In the genomic region with DNA sequence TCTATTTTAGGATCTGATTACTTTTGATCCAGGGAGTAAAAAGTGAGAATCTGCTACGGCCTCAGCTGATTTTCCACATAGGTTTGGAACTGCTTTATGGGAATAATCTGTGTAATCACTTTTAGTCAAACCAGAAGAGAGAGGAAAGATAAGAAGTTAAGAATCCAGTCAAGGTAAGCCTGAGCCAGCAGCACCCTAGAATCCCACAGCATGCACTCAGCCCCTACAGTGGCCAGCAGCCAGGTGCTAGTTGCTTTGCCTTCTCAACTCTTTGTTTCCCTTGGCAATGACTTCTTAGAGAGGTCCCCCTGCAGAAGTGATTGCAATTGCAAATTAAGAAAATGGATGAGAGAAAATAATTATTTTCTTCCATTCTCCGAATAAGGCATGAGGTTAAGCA, we compare ENCODE assay signal across 23 cellular contexts. TPM values are rescaled to one million over a fixed set of nuclear protein-coding genes. Genes with fewer than 3 reads are reported as not detected.
A peak's percentile ranks its signal among the peaks of the same experiment; 100 is the strongest.
DNase-seq lines count a peak whose midpoint lies in the region; ATAC-seq and TF ChIP-seq lines count a peak whose summit lies in the region.
"Had no signal": no experiment of that assay in that cellular context is flagged by ENCODE, and none has a peak within 500 bp of the region (broad histone marks: within the 10 kb centered on the region; RNA-seq: fewer than 3 reads in every experiment).

No MANE protein-coding gene starts in this region.

- no peak overlapping the region for H3K4me2 ChIP-seq in H9 (ENCODE audit: insufficient read depth, insufficient read length, low read length)
- no peak overlapping the region for H3K4me2 ChIP-seq in SK-N-SH
- H3K4me2 ChIP-seq: A549 had no signal

- no peaks in the 10 kb centered on the region for H3K79me2 ChIP-seq in H9 (ENCODE audit: insufficient read depth, low read length)
- H3K79me2 ChIP-seq in SK-N-SH (ENCODE audit: insufficient read depth) = no peaks in the 10 kb centered on the region

- no peak overlapping the region for H3K4me3 ChIP-seq in endodermal cell (ENCODE audit: low read length)
- no peak overlapping the region for H3K4me3 ChIP-seq in SK-N-SH (ENCODE audit: low read depth in 2 of 2, low read length in 1 of 2)
- H3K4me3 ChIP-seq: A549, GM12878 had no signal

- H3K9me3 ChIP-seq in H9 (ENCODE audit: control insufficient read depth, low read depth, low read length) (no peaks in the 10 kb centered on the region), endodermal cell (ENCODE audit: control insufficient read depth, low read length) (peaks cover 9% of the 10 kb centered on the region), SK-N-SH (no peaks in the 10 kb centered on the region)

- H3K4me3 Mint-ChIP-seq in H9 (no peak overlapping the region), endodermal cell (no peak overlapping the region), nephron (no peak overlapping the region)
- H3K4me3 Mint-ChIP-seq: CD4-positive, alpha-beta T cell; IgD-negative memory B cell had no signal

- no peaks in the 10 kb centered on the region for H3K23me2 ChIP-seq in H9 (ENCODE audit: insufficient read length, low read depth, low read length, poor library complexity, severe bottlenecking)

- H4K20me1 ChIP-seq in H9 (ENCODE audit: control insufficient read depth, insufficient read depth, insufficient read length) = no peaks in the 10 kb centered on the region
- H4K20me1 ChIP-seq in SK-N-SH (ENCODE audit: insufficient read depth) = no peaks in the 10 kb centered on the region

- peaks cover 2 to 14% of the 10 kb centered on the region in 2 experiments; a peak in 4 of 5 replicates for H3K9me3 Mint-ChIP-seq in H9
- peaks cover 5% of the 10 kb centered on the region for H3K9me3 Mint-ChIP-seq in endodermal cell
- H3K9me3 Mint-ChIP-seq in nephron = peaks cover 10% of the 10 kb centered on the region
- H3K9me3 Mint-ChIP-seq: CD4-positive, alpha-beta T cell had no signal

- POLR2A ChIA-PET in SK-N-SH (lab: Yijun Ruan, JAX) = no interaction called here

- no peak overlapping the region for H3K23ac ChIP-seq in H9 (ENCODE audit: insufficient read length, low read depth, low read length)

- H3F3A ChIP-seq in SK-N-SH (replicated peaks; ENCODE audit: insufficient read depth) = no peaks in the 10 kb centered on the region

- CTCF ChIA-PET in SK-N-SH (lab: Yijun Ruan, JAX) = no interaction called here

- H3K27ac Mint-ChIP-seq in H9 = peak overlapping the region in 2 of 3 experiments; percentile 56 to 77; a peak in 2 of 7 replicates
- no peak overlapping the region for H3K27ac Mint-ChIP-seq in endodermal cell
- H3K27ac Mint-ChIP-seq in nephron = peak overlapping the region in 2 of 3 experiments; percentile 46 to 78
- H3K27ac Mint-ChIP-seq: CD4-positive, alpha-beta T cell; IgD-negative memory B cell had no signal

- no peaks in the 10 kb centered on the region; a peak in 2 of 7 replicates for H3K36me3 Mint-ChIP-seq in H9 (ENCODE audit: insufficient read depth in 1 of 3, low read depth in 3 of 3)
- H3K36me3 Mint-ChIP-seq in endodermal cell (ENCODE audit: low read depth) = no peaks in the 10 kb centered on the region
- H3K36me3 Mint-ChIP-seq in nephron (ENCODE audit: low read depth) = no peaks in the 10 kb centered on the region
- H3K36me3 Mint-ChIP-seq: IgD-negative memory B cell had no signal

- peak; percentile 3 for DNase-seq in DMS79 (lab: John Stamatoyannopoulos, UW)
- DNase-seq in H9 = no peak
- peak; percentile 66 for DNase-seq in endodermal cell
- DNase-seq in stimulated activated naive CD4-positive, alpha-beta T cell treated with Interleukin-2 at 50 U/mL for 16 hours (lab: John Stamatoyannopoulos, UW) = no peak
- DNase-seq in SK-N-SH = no peak
- DNase-seq: Caco-2; CD4-positive, alpha-beta T cell; DMS153; Karpas-422; NCI-H1048; NCI-H1436 treated with DMSO at 0.1 percent for 48 hours; NCI-H2081 treated with DMSO at 0.1 percent for 48 hours; NCI-H510A; NCI-H82; PC-3; RPMI8226; SIG-M5 had no signal

- no peak overlapping the region for H4K8ac ChIP-seq in H9 (replicated peaks; ENCODE audit: insufficient read length, low read depth, low read length)

- H3K18ac ChIP-seq in H9 (ENCODE audit: insufficient read length, low read depth, low read length) = no peak overlapping the region

- TF ChIP-seq RAD21 in SK-N-SH (IDR thresholded peaks at IDR 0.05; ENCODE audit: low read length) = no peak

- H3K27me3 ChIP-seq in H9 (ENCODE audit: insufficient read depth, low read length) = no peaks in the 10 kb centered on the region
- H3K27me3 ChIP-seq in endodermal cell (ENCODE audit: control insufficient read depth, insufficient read depth, low read length, poor library complexity, severe bottlenecking) = no peaks in the 10 kb centered on the region
- H3K27me3 ChIP-seq in SK-N-SH (ENCODE audit: insufficient read depth) = no peaks in the 10 kb centered on the region; the same call in 1 of the 2 replicates

- H3K9ac ChIP-seq in H9 (ENCODE audit: extremely low read depth, insufficient read length, low read length) (no peak overlapping the region), endodermal cell (ENCODE audit: extremely low read depth, low read length, poor library complexity, severe bottlenecking) (no peak overlapping the region), SK-N-SH (no peak overlapping the region)

- H2AFZ ChIP-seq in H9 (ENCODE audit: low read length) = no peak overlapping the region
- H2AFZ ChIP-seq in SK-N-SH (ENCODE audit: low read depth) = no peak overlapping the region

- no peak overlapping the region for H2BK5ac ChIP-seq in H9 (ENCODE audit: insufficient read length, low read length)

- H2BK12ac ChIP-seq in H9 (ENCODE audit: insufficient read length, low read depth, low read length) = no peak overlapping the region

- H3T11ph ChIP-seq in H9 (ENCODE audit: low read length) = no peak overlapping the region

- H4K91ac ChIP-seq in H9 (ENCODE audit: insufficient read length, low read depth, low read length) = no peak overlapping the region

- H3K79me1 ChIP-seq in H9 (ENCODE audit: insufficient read depth, low read depth, low read length, poor library complexity, severe bottlenecking) = no peaks in the 10 kb centered on the region

- H3K36me3 ChIP-seq in endodermal cell (ENCODE audit: control insufficient read depth, insufficient read depth, low read length) = no peaks in the 10 kb centered on the region
- no peaks in the 10 kb centered on the region for H3K36me3 ChIP-seq in SK-N-SH (replicated peaks in 1 of 2; ENCODE audit: control insufficient read depth in 1 of 2, insufficient read depth in 2 of 2, low read length in 1 of 2)

- H3K9me2 ChIP-seq in SK-N-SH = no peaks in the 10 kb centered on the region

- no peak for ATAC-seq in HG03442 (IDR thresholded peaks at IDR 0.05; ENCODE audit: unreplicated experiment)
- ATAC-seq: A549, GM12878, PC-3 had no signal

- no peak overlapping the region for H3K14ac ChIP-seq in H9 (ENCODE audit: insufficient read depth, low read length)

- H2AK5ac ChIP-seq in H9 (ENCODE audit: insufficient read length, low read length) = no peak overlapping the region

- TF ChIP-seq EP300 in SK-N-SH (IDR thresholded peaks at IDR 0.05; ENCODE audit: borderline replicate concordance in 1 of 2, low read depth in 1 of 2, low read length in 1 of 2) = no peak

- 0 out of 2 replicates have a peak, but pooled peaks cover 3% of the 10 kb centered on the region for H3K4me1 ChIP-seq in H9 (ENCODE audit: insufficient read depth, low read length)
- H3K4me1 ChIP-seq in endodermal cell (ENCODE audit: control insufficient read depth, insufficient read depth, low read length) = peaks cover 9% of the 10 kb centered on the region
- H3K4me1 ChIP-seq in SK-N-SH (ENCODE audit: control insufficient read depth in 1 of 2, insufficient read depth in 2 of 2, low read depth in 1 of 2, low read length in 1 of 2) = no peaks in the 10 kb centered on the region
- H3K4me1 ChIP-seq: A549, Caco-2 had no signal

- H3K4me1 Mint-ChIP-seq in H9 = peaks cover 20% of the 10 kb centered on the region in 2 experiments
- H3K4me1 Mint-ChIP-seq in endodermal cell = peaks cover 12% of the 10 kb centered on the region
- H3K4me1 Mint-ChIP-seq in nephron = peaks cover 17% of the 10 kb centered on the region
- H3K4me1 Mint-ChIP-seq: IgD-negative memory B cell had no signal

- no peak overlapping the region for H4K5ac ChIP-seq in H9 (ENCODE audit: insufficient read length, low read depth, low read length)

- WGBS in H9 (ENCODE audit: extremely low coverage, insufficient read length, low lambda C conversion rate) = no CpG with 5 or more reads among the region's 2 CpGs
- WGBS in endodermal cell (ENCODE audit: insufficient coverage in 1 of 2, insufficient read length in 1 of 2), 2 experiments = 83% methylated on average over 2 of the region's 2 CpGs; no CpG with 5 or more reads in 1 of the 2 experiments
- 16% methylated on average over 2 of the region's 2 CpGs for WGBS in SK-N-SH (ENCODE audit: low lambda C conversion rate)

- H2BK120ac ChIP-seq in H9 (ENCODE audit: low read depth, low read length, poor library complexity, severe bottlenecking) = no peak overlapping the region

- TF ChIP-seq CTCF in H9 (conservative IDR thresholded peaks at IDR 0.05) (no peak), endodermal cell (conservative IDR thresholded peaks at IDR 0.05) (no peak), nephron (IDR thresholded peaks at IDR 0.05; ENCODE audit: unreplicated experiment in 3 of 3) (no peak), SK-N-SH (IDR thresholded peaks at IDR 0.05) (no peak)

- H3K4ac ChIP-seq in H9 (ENCODE audit: low read depth, low read length) = no peak overlapping the region

- H3K27me3 Mint-ChIP-seq in H9 (ENCODE audit: low read depth) (no peaks in the 10 kb centered on the region), endodermal cell (ENCODE audit: insufficient read depth) (no peaks in the 10 kb centered on the region), nephron (ENCODE audit: low read depth) (peaks cover 3% of the 10 kb centered on the region)

- no peak overlapping the region for H3K27ac ChIP-seq in H9 (ENCODE audit: insufficient read length, low read depth, low read length)
- no peak overlapping the region for H3K27ac ChIP-seq in endodermal cell (ENCODE audit: low read depth, low read length)
- H3K27ac ChIP-seq in SK-N-SH (ENCODE audit: low read depth in 2 of 2, low read length in 1 of 2) = no peak overlapping the region
- H3K27ac ChIP-seq: A549, HL-60 had no signal

- no peak overlapping the region for H3K56ac ChIP-seq in H9 (ENCODE audit: insufficient read length, low read depth, low read length)

- H2BK20ac ChIP-seq in H9 (ENCODE audit: low read depth, low read length, poor library complexity, severe bottlenecking) = no peak overlapping the region

- no peak overlapping the region for H2BK15ac ChIP-seq in H9 (ENCODE audit: low read depth, low read length)

TF ChIP-seq in SK-N-SH, 30 proteins besides CTCF, POLR2A, EP300 and RAD21 (continues in another document):
- TF ChIP-seq JUND (IDR thresholded peaks at IDR 0.05) (no peak), FOXJ3 (CRISPR knock-in tag; IDR thresholded peaks at IDR 0.05) (no peak), MEF2A (IDR thresholded peaks at IDR 0.05; ENCODE audit: borderline replicate concordance, low read depth) (no peak), CHD2 (IDR thresholded peaks at IDR 0.05; ENCODE audit: low read length, partially characterized antibody) (no peak)

RNA-seq across cellular contexts. Expression of a gene that starts 59.6 kb away (rescaled TPM):
- total RNA-seq in H9 (2021) = 68.8 and 70.0 TPM in 2 replicates
- total RNA-seq in endodermal cell = 10 to 100 TPM; 64.4 to 75.3 TPM
- 57.3 TPM for polyA plus RNA-seq in endodermal cell (2013, experiment 1 of 2)
- 60.9 TPM for polyA plus RNA-seq in endodermal cell (2013, experiment 2 of 2)
- polyA plus RNA-seq in SK-N-SH (2012; rRNA removed) = 32.8 and 41.2 TPM in 2 replicates
- 45.0 and 49.8 TPM in 2 replicates for polyA plus RNA-seq in SK-N-SH (2012; cell fraction: cytosol; rRNA removed)
- polyA plus RNA-seq in SK-N-SH (2012; cell fraction: nucleus; rRNA removed) = 34.9 and 59.0 TPM in 2 replicates

Comparison
In these comparisons a context has a peak if more than half of its experiments do, and no peak if none do; other contexts are left out.
1. DNase-seq: peak in DMS79 (single experiment) and endodermal cell (single experiment); none in H9 (single experiment), stimulated activated naive CD4-positive, alpha-beta T cell treated with Interleukin-2 at 50 U/mL for 16 hours (single experiment) and SK-N-SH (single experiment).